In genomic region chr14:80681651-80682050, GRCh38 we compare ENCODE assay signal across 20 cellular contexts.
DNase-seq lines count a peak whose midpoint lies in the region; ATAC-seq, FAIRE-seq and TF ChIP-seq lines count a peak whose summit lies in the region.
"Had no signal": no experiment of that assay in that cellular context is flagged by ENCODE, and none has a peak within 500 bp of the region (broad histone marks: within the 10 kb centered on the region; RNA-seq: fewer than 3 reads in every experiment).

No MANE protein-coding gene starts in this region.

- no CpG with 5 or more reads among the region's 3 CpGs for whole genome bisulfite sequencing in IMR-90 (ENCODE audit: extremely low coverage in 2 of 2, insufficient read length in 1 of 2), 2 experiments
- WGBS in heart right ventricle, 2 donors: 97 to 98% methylated on average over 3 of the region's 3 CpGs
- WGBS in stomach, 5 donors: 92 to 99% (median 98%) methylated on average over 3 of the region's 3 CpGs

- TF ChIP-seq CTCF in IMR-90 (conservative IDR thresholded peaks at IDR 0.05; ENCODE audit: low read depth, low read length) (no peak), bronchial epithelial cell (IDR thresholded peaks at IDR 0.05; ENCODE audit: insufficient read depth, low read length, severe bottlenecking) (no peak), heart right ventricle (IDR thresholded peaks at IDR 0.05) (no peak), RWPE1 (conservative IDR thresholded peaks at IDR 0.05; ENCODE audit: low read depth) (no peak), stomach (IDR thresholded peaks at IDR 0.05) (no peak)

- no peak for FAIRE-seq in bronchial epithelial cell (lab: Jason Lieb, UNC)
- FAIRE-seq: HTR-8/SVneo had no signal

- H3K27ac ChIP-seq in IMR-90 (ENCODE audit: insufficient read depth, low read length) (no peak overlapping the region), heart right ventricle (no peak overlapping the region), RWPE1 (no peak overlapping the region), stomach (no peak overlapping the region)
- H3K27ac ChIP-seq: C4-2B, KMS-11 had no signal

- intact Hi-C loops in IMR-90 (cut with micrococcal nuclease): no loop called here
- intact Hi-C loops in heart right ventricle (cut with DNase I): no loop called here
- intact Hi-C loops in stomach (cut with DNase I; ENCODE audit: low total_unique reads): no loop called here

- H3K18ac ChIP-seq in IMR-90 (ENCODE audit: low read depth, low read length): no peak overlapping the region

- H2BK20ac ChIP-seq in IMR-90 (ENCODE audit: low read depth, low read length): no peak overlapping the region

- H2BK120ac ChIP-seq in IMR-90 (ENCODE audit: low read depth, low read length): no peak overlapping the region

- no peaks in the 10 kb centered on the region for H3K79me1 ChIP-seq in IMR-90 (ENCODE audit: low read depth in 1 of 2, low read length in 2 of 2)

- no peak overlapping the region for H3K4me2 ChIP-seq in IMR-90 (ENCODE audit: low read depth, low read length)
- H3K4me2 ChIP-seq: KMS-11 had no signal

- in situ Hi-C loops in IMR-90 (cut with MboI; ENCODE audit: low sequenced_read_pairs): no loop called here

- H4K91ac ChIP-seq in IMR-90 (ENCODE audit: insufficient read depth, low read depth, low read length): no peak overlapping the region

- no peak overlapping the region for H2AK9ac ChIP-seq in IMR-90 (replicated peaks; ENCODE audit: low read depth, low read length, poor library complexity)

- no peak for ATAC-seq in IMR-90 (ENCODE audit: low read depth)
- no peak for ATAC-seq in heart right ventricle

- H3K9me3 ChIP-seq in IMR-90 (ENCODE audit: control insufficient read depth, insufficient read depth, low read length) (peaks cover 21% of the 10 kb centered on the region), heart right ventricle (peaks cover 0 to 78% (median 16%) of the 10 kb centered on the region in 11 donors), stomach (peaks cover 11 to 57% (median 36%) of the 10 kb centered on the region in 4 donors)

- dilution Hi-C loops in IMR-90 (cut with HindIII; ENCODE audit: low sequenced_read_pairs, unreplicated experiment): no loop called here

- no peak overlapping the region for H3K9ac ChIP-seq in IMR-90 (ENCODE audit: low read depth, low read length)
- H3K9ac ChIP-seq: KMS-11 had no signal

- H3K4me3 ChIP-seq in IMR-90 (ENCODE audit: insufficient read depth, low read depth, low read length): no peak overlapping the region
- no peak overlapping the region for H3K4me3 ChIP-seq in bronchial epithelial cell (ENCODE audit: low read depth, low read length)
- no peak overlapping the region for H3K4me3 ChIP-seq in heart right ventricle
- H3K4me3 ChIP-seq in stomach: no peak overlapping the region

- TF ChIP-seq POLR2A in IMR-90 (IDR thresholded peaks at IDR 0.05; ENCODE audit: low read depth, low read length) (no peak), stomach (IDR thresholded peaks at IDR 0.05) (no peak)

- BruUV-seq in IMR-90 (replicated peaks; lab: Mats Ljungman, UMichigan): no TSS peak

- DNase-seq in EH (ENCODE audit: low read depth): peak; percentile 46
- DNase-seq in IMR-90: peak; percentile 23
- peak; percentile 22 for DNase-seq in bronchial epithelial cell (ENCODE audit: low read depth)
- peak; percentile 10 for DNase-seq in kidney tubule cell (ENCODE audit: low spot score)
- DNase-seq in heart right ventricle: no peak
- DNase-seq in RWPE1 (ENCODE audit: low spot score): no peak
- DNase-seq in stomach: no peak
- DNase-seq: Calu3; CD8-positive, alpha-beta memory T cell; H9; NCI-H1417; NCI-H1694 treated with DMSO at 0.1 percent for 48 hours; NCI-H2081 treated with DMSO at 0.1 percent for 48 hours; NCI-H2171 treated with DMSO at 0.1 percent for 48 hours; NCI-H524 treated with DMSO at 0.1 percent for 48 hours; NCI-H82; SHP77 had no signal

- H3K4me1 ChIP-seq in IMR-90 (ENCODE audit: control insufficient read depth, insufficient read depth, low read length) (no peaks in the 10 kb centered on the region), heart right ventricle (no peaks in the 10 kb centered on the region), stomach (no peaks in the 10 kb centered on the region)

- H3K36me3 ChIP-seq in IMR-90 (ENCODE audit: control insufficient read depth, insufficient read depth, low read length) (no peaks in the 10 kb centered on the region), bronchial epithelial cell (ENCODE audit: control insufficient read depth, insufficient read depth, low read length) (no peaks in the 10 kb centered on the region), heart right ventricle (no peaks in the 10 kb centered on the region), stomach (no peaks in the 10 kb centered on the region)

- POLR2A ChIA-PET in IMR-90 (lab: Charles Lee; ENCODE audit: unreplicated experiment): no interaction called here
- POLR2A ChIA-PET in RWPE1 (lab: Yijun Ruan, JAX; ENCODE audit: low non-redundant PET): no interaction called here

- H2BK5ac ChIP-seq in IMR-90 (ENCODE audit: low read depth, low read length, poor library complexity, severe bottlenecking): no peak overlapping the region

- H4K20me1 ChIP-seq in IMR-90 (ENCODE audit: insufficient read depth, low read length): no peaks in the 10 kb centered on the region

- no peak for TF ChIP-seq EP300 in stomach (IDR thresholded peaks at IDR 0.05)

- H4K5ac ChIP-seq in IMR-90 (ENCODE audit: low read depth, low read length): no peak overlapping the region

- no peak overlapping the region for H4K8ac ChIP-seq in IMR-90 (ENCODE audit: low read depth in 2 of 2, low read length in 2 of 2)

- H3K23ac ChIP-seq in IMR-90 (ENCODE audit: low read depth, low read length): no peak overlapping the region

- CTCF ChIA-PET in IMR-90 (lab: Yijun Ruan, JAX) (no interaction called here), RWPE1 (lab: Yijun Ruan, JAX) (no interaction called here)

- no peaks in the 10 kb centered on the region for H3K27me3 ChIP-seq in IMR-90 (ENCODE audit: control insufficient read depth, insufficient read depth, low read length)
- H3K27me3 ChIP-seq in bronchial epithelial cell (ENCODE audit: control insufficient read depth, insufficient read depth, low read length): no peaks in the 10 kb centered on the region
- H3K27me3 ChIP-seq in heart right ventricle: no peaks in the 10 kb centered on the region
- H3K27me3 ChIP-seq in stomach: no peaks in the 10 kb centered on the region

- no peak overlapping the region for H3K14ac ChIP-seq in IMR-90 (replicated peaks; ENCODE audit: low read depth, low read length)

- H3K4ac ChIP-seq in IMR-90 (ENCODE audit: low read depth, low read length): no peak overlapping the region

- H2AK5ac ChIP-seq in IMR-90 (ENCODE audit: low read depth, low read length): no peak overlapping the region

- H3K56ac ChIP-seq in IMR-90 (ENCODE audit: extremely low read depth, insufficient read depth, low read length): no peak overlapping the region

- H2AFZ ChIP-seq in IMR-90 (replicated peaks; ENCODE audit: low read length, poor library complexity): no peak overlapping the region

- no peak for TF ChIP-seq RAD21 in IMR-90 (IDR thresholded peaks at IDR 0.05; ENCODE audit: low read length)

- H3K9me1 ChIP-seq in IMR-90 (ENCODE audit: insufficient read depth, low read length): no peaks in the 10 kb centered on the region

- H2BK15ac ChIP-seq in IMR-90 (ENCODE audit: low read depth, low read length): no peak overlapping the region

TF ChIP-seq in IMR-90, 13 proteins besides CTCF, POLR2A, EP300 and RAD21:
- TF ChIP-seq FOS (IDR thresholded peaks at IDR 0.05; ENCODE audit: low read depth, low read length) (no peak), NFE2L2 (IDR thresholded peaks at IDR 0.05; ENCODE audit: low read depth, low read length) (no peak), MAZ (IDR thresholded peaks at IDR 0.05; ENCODE audit: borderline replicate concordance, low read depth, low read length) (no peak), MXI1 (IDR thresholded peaks at IDR 0.05; ENCODE audit: borderline replicate concordance, low read depth, low read length) (no peak), BHLHE40 (IDR thresholded peaks at IDR 0.05; ENCODE audit: low read depth, low read length) (no peak), CHD1 (IDR thresholded peaks at IDR 0.05; ENCODE audit: low read depth, low read length) (no peak), RCOR1 (IDR thresholded peaks at IDR 0.05; ENCODE audit: insufficient replicate concordance, low read length) (no peak), SMC3 (IDR thresholded peaks at IDR 0.05; ENCODE audit: low read depth, low read length) (no peak), USF2 (IDR thresholded peaks at IDR 0.05; ENCODE audit: low read depth, low read length) (no peak), RFX5 (IDR thresholded peaks at IDR 0.05; ENCODE audit: low read depth, low read length) (no peak), MAFK (IDR thresholded peaks at IDR 0.05; ENCODE audit: low read depth, low read length) (no peak), CEBPB (IDR thresholded peaks at IDR 0.05; ENCODE audit: low read depth, low read length) (no peak), ELK1 (IDR thresholded peaks at IDR 0.05; ENCODE audit: borderline replicate concordance, low read depth, low read length) (no peak)

Comparison
In these comparisons a context has a peak if more than half of its experiments do, and no peak if none do; other contexts are left out.
1. DNase-seq: peak in EH (single experiment), IMR-90 (single experiment), bronchial epithelial cell (single experiment) and kidney tubule cell (single experiment); none in heart right ventricle (0 of 2), RWPE1 (single experiment) and stomach (single experiment).